ENCODE assay signal across 12 cellular contexts in genomic region chr19:49686503-49687088, GRCh38.
"Had no signal": no experiment of that assay in that cellular context is flagged by ENCODE, and none has a peak within 500 bp of the region (broad histone marks: within the 10 kb centered on the region; RNA-seq: fewer than 3 reads in every experiment).

No MANE protein-coding gene starts in this region.

- DNase-seq: activated B cell treated with CpG ODN at 0.5 μM for 24 hours; activated CD4-positive, alpha-beta T cell treated with anti-CD3 and anti-CD28 coated beads, Interleukin-2, amount 10 ng/mL, durations not matched to agents 24 days and 14 days; activated naive CD4-positive, alpha-beta T cell; caudate nucleus; colonic mucosa; effector memory CD4-positive, alpha-beta T cell; mesendoderm; SK-N-SH; stimulated activated CD4-positive, alpha-beta T cell treated with anti-CD3 and anti-CD28 coated beads, Interleukin-15, amount 100 ng/mL, for 24 hours; stimulated activated CD4-positive, alpha-beta T cell treated with anti-CD3 and anti-CD28 coated beads, Interleukin-4, amount 100 ng/mL, for 24 hours; stomach had no signal

- H3K36me3 ChIP-seq: colonic mucosa, ovary had no signal

- H3K27me3 ChIP-seq: ovary had no signal

- H3K27ac ChIP-seq: colonic mucosa, ovary had no signal

- H3K4me3 ChIP-seq: colonic mucosa, ovary, stomach had no signal

- H3K9me3 ChIP-seq: colonic mucosa, ovary, SK-N-SH, stomach had no signal
